12 cellular contexts compared by ENCODE assay signal in the genomic region with DNA sequence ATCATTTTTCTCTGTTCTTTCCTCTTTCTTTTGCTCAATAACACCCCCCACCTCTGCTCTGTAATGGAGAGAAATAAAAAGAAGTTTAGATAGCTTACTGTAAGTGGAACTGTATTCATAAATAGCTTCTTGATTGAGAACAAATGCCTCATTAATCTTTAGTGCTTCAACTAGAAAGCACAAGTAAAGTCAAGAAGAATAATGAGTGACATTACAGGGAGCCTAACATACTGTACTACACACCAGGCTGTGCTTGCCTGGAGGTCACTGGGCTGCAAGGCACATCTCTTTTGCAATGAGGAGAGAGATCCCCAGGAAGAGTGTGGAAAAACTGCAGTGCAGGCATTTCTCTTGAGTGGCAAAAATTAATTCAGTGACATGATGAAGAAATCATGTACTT.
DNase-seq lines count a peak whose midpoint lies in the region; ATAC-seq lines count a peak whose summit lies in the region.
"Had no signal": no experiment of that assay in that cellular context is flagged by ENCODE, and none has a peak within 500 bp of the region (broad histone marks: within the 10 kb centered on the region; RNA-seq: fewer than 3 reads in every experiment).

No MANE protein-coding gene starts in this region.

- no peaks in the 10 kb centered on the region for H3K9me3 Mint-ChIP-seq in activated T-cell treated with anti-CD3 and anti-CD28 coated beads, Interleukin-2, amount 50 U/mL, for 72 hours
- H3K9me3 Mint-ChIP-seq in activated T-helper 17 cell treated with anti-CD3 and anti-CD28 coated beads, Interleukin-2, amount 50 U/mL, for 72 hours: no peaks in the 10 kb centered on the region
- H3K9me3 Mint-ChIP-seq: CD8-positive, alpha-beta T cell had no signal

- H3K4me1 ChIP-seq in adipocyte (ENCODE audit: control insufficient read depth, insufficient read depth, low read length): peaks cover 13% of the 10 kb centered on the region
- H3K4me1 ChIP-seq: Caco-2 had no signal

- H3K9ac ChIP-seq in adipocyte (ENCODE audit: low read length): peak overlapping the region; percentile 30

- H3K4me1 Mint-ChIP-seq in activated T-cell treated with anti-CD3 and anti-CD28 coated beads, Interleukin-2, amount 50 U/mL, for 72 hours (ENCODE audit: low read depth): no peaks in the 10 kb centered on the region
- no peaks in the 10 kb centered on the region for H3K4me1 Mint-ChIP-seq in activated T-helper 17 cell treated with anti-CD3 and anti-CD28 coated beads, Interleukin-2, amount 50 U/mL, for 72 hours
- H3K4me1 Mint-ChIP-seq: CD14-positive monocyte had no signal

- no peak overlapping the region for H3K4me3 ChIP-seq in adipocyte (ENCODE audit: low read length)
- H3K4me3 ChIP-seq: HAP-1 had no signal

- no peaks in the 10 kb centered on the region for H3K27me3 ChIP-seq in adipocyte (replicated peaks; ENCODE audit: control insufficient read depth, insufficient read depth, low read length)

- H3K9me3 ChIP-seq in adipocyte (ENCODE audit: control insufficient read depth, low read length): no peaks in the 10 kb centered on the region
- H3K9me3 ChIP-seq: Caco-2, HAP-1 had no signal

- H3K4me3 Mint-ChIP-seq in activated T-cell treated with anti-CD3 and anti-CD28 coated beads, Interleukin-2, amount 50 U/mL, for 72 hours: no peak overlapping the region
- H3K4me3 Mint-ChIP-seq in activated T-helper 17 cell treated with anti-CD3 and anti-CD28 coated beads, Interleukin-2, amount 50 U/mL, for 72 hours: no peak overlapping the region
- H3K4me3 Mint-ChIP-seq: CD14-positive monocyte; CD8-positive, alpha-beta T cell had no signal

- H3K36me3 Mint-ChIP-seq in activated T-cell treated with anti-CD3 and anti-CD28 coated beads, Interleukin-2, amount 50 U/mL, for 72 hours (ENCODE audit: insufficient read depth in 2 of 2): peaks cover 2 to 5% of the 10 kb centered on the region in 2 donors
- peaks cover 52% of the 10 kb centered on the region for H3K36me3 Mint-ChIP-seq in activated T-helper 17 cell treated with anti-CD3 and anti-CD28 coated beads, Interleukin-2, amount 50 U/mL, for 72 hours (ENCODE audit: low read depth)

- DNase-seq in activated T-cell treated with anti-CD3 and anti-CD28 coated beads, Interleukin-2, amount 50 U/mL, for 72 hours: no peak
- DNase-seq in activated T-cell treated with anti-CD3 and anti-CD28 coated beads, Interleukin-2, amount 50 U/mL, for 48 hours: no peak
- DNase-seq in adipocyte (ENCODE audit: low read depth) (no peak), left kidney (ENCODE audit: low read depth, low spot score) (peak; percentile 63)
- no peak for DNase-seq in activated naive CD4-positive, alpha-beta T cell treated with Interleukin-2 at 50 U/mL for 16 hours
- no peak for DNase-seq in stimulated activated CD4-positive, alpha-beta T cell treated with anti-CD3 and anti-CD28 coated beads, Interleukin-4, amount 100 ng/mL, for 24 hours
- DNase-seq: Caco-2; CD8-positive, alpha-beta T cell had no signal

- no peaks in the 10 kb centered on the region for H3K27me3 Mint-ChIP-seq in activated T-cell treated with anti-CD3 and anti-CD28 coated beads, Interleukin-2, amount 50 U/mL, for 72 hours (ENCODE audit: low read depth)
- no peaks in the 10 kb centered on the region for H3K27me3 Mint-ChIP-seq in activated T-helper 17 cell treated with anti-CD3 and anti-CD28 coated beads, Interleukin-2, amount 50 U/mL, for 72 hours

- peak overlapping the region; percentile 75 for H3K27ac Mint-ChIP-seq in activated T-cell treated with anti-CD3 and anti-CD28 coated beads, Interleukin-2, amount 50 U/mL, for 72 hours
- no peak overlapping the region for H3K27ac Mint-ChIP-seq in activated T-helper 17 cell treated with anti-CD3 and anti-CD28 coated beads, Interleukin-2, amount 50 U/mL, for 72 hours
- H3K27ac Mint-ChIP-seq: CD14-positive monocyte; CD8-positive, alpha-beta T cell had no signal

- peaks cover 5% of the 10 kb centered on the region for H3K36me3 ChIP-seq in adipocyte (ENCODE audit: control insufficient read depth, insufficient read depth, low read length, severe bottlenecking)
- H3K36me3 ChIP-seq: HAP-1 had no signal

- ATAC-seq in activated T-cell treated with anti-CD3 and anti-CD28 coated beads, Interleukin-2, amount 50 U/mL, for 72 hours (replicated peaks in 1 of 2): no peak
- no peak for ATAC-seq in activated T-helper 17 cell treated with anti-CD3 and anti-CD28 coated beads, Interleukin-2, amount 50 U/mL, for 72 hours (replicated peaks)
- ATAC-seq in HG02642 (IDR thresholded peaks at IDR 0.05; ENCODE audit: poor library complexity, unreplicated experiment): no peak
- ATAC-seq: CD8-positive, alpha-beta T cell had no signal
